ENCODE assay signal across 16 cellular contexts in the genomic region with DNA sequence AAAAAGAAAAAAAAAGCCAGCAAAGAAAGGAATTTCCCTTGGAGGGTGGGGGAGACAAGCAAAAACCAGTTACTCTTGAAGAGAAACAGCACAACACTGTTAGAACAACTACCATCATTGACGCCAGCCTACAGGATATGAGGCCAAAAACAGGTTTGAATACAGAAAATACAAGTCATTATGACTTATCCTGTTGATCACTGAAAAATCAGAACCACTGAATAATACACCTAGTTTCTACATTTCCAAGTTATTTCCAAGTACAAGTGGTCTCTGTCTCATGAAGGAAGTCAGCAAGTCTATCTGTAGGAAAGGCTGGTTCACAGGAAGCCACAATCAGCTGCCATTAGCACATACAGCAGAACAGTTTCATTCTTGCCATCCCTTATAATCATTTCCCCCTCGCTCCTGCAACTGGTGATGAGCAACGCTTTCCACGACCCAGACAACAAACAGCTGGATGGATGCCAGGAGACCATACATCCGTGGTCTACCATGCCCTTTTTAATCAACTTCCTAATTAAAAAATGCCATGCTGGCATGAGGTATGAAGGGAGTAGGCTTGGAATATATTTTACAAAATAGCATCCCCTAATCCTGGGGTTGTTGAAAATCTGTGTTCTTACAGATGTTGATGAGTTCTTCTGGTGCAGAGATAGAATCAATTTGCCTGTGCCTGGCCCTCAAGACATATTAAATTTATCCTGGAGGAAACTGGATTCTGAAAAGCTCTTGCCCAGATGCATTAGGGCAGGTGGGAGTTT. TPM values are rescaled to one million over a fixed set of nuclear protein-coding genes. Genes with fewer than 3 reads are reported as not detected.
DNase-seq lines count a peak whose midpoint lies in the region; ATAC-seq and TF ChIP-seq lines count a peak whose summit lies in the region.
"Had no signal": no experiment of that assay in that cellular context is flagged by ENCODE, and none has a peak within 500 bp of the region (broad histone marks: within the 10 kb centered on the region; RNA-seq: fewer than 3 reads in every experiment).

No MANE protein-coding gene starts in this region.

- H3K79me2 ChIP-seq in SK-N-SH (ENCODE audit: insufficient read depth) (no peaks in the 10 kb centered on the region), neural cell (replicated peaks; ENCODE audit: insufficient read depth, low read length) (peaks cover 93% of the 10 kb centered on the region)

- CTCF ChIA-PET in SK-N-SH (lab: Yijun Ruan, JAX), result interaction anchor here (0.7 to 5.5 kb wide), 5 partner anchors 11 to 465 kb away, joined by 3 to 34 read pairs (median 4); a partner anchor contains a TSS

- no peak overlapping the region for H3K9ac ChIP-seq in SK-N-SH
- H3K9ac ChIP-seq in neural cell (ENCODE audit: low read length), result no peak overlapping the region

- H3K9me3 ChIP-seq in SK-N-SH (no peaks in the 10 kb centered on the region), neural cell (ENCODE audit: low read length) (no peaks in the 10 kb centered on the region)
- H3K9me3 ChIP-seq: Caco-2 had no signal

- TF ChIP-seq CTCF in SK-N-SH (IDR thresholded peaks at IDR 0.05) (no peak), neural cell (IDR thresholded peaks at IDR 0.05; ENCODE audit: poor library complexity, severe bottlenecking) (no peak)

- 5% methylated on average over 5 of the region's 5 CpGs for WGBS in SK-N-SH (ENCODE audit: low lambda C conversion rate)

- H3K27me3 ChIP-seq in SK-N-SH (ENCODE audit: insufficient read depth) (no peaks in the 10 kb centered on the region), neural cell (ENCODE audit: insufficient read depth, low read depth, low read length) (no peaks in the 10 kb centered on the region)

- H3F3A ChIP-seq in SK-N-SH (replicated peaks; ENCODE audit: insufficient read depth) (no peaks in the 10 kb centered on the region), neural cell (ENCODE audit: insufficient read depth, low read length, poor library complexity, severe bottlenecking) (peaks cover 7% of the 10 kb centered on the region)

- peak; percentile 66 to 69 for DNase-seq in NCI-H2081 (lab: John Stamatoyannopoulos, UW)
- no peak for DNase-seq in NCI-H2081 treated with DMSO at 0.1 percent for 48 hours (lab: John Stamatoyannopoulos, UW)
- DNase-seq in NCI-H1694 (lab: John Stamatoyannopoulos, UW), result peak; percentile 93
- peak; percentile 71 for DNase-seq in SK-N-SH
- DNase-seq: Caco-2, DMS53, GOT3, NCI-H1436, NCI-H446 treated with DMSO at 0.1 percent for 48 hours, SHP77 treated with DMSO at 0.1 percent for 48 hours had no signal

- TF ChIP-seq RAD21 in SK-N-SH (IDR thresholded peaks at IDR 0.05; ENCODE audit: low read length), result peak; percentile 24; the same call in 1 of the 2 replicates
- no peak for TF ChIP-seq RAD21 in neural cell (conservative IDR thresholded peaks at IDR 0.05)

- no peak overlapping the region for H3K4me2 ChIP-seq in SK-N-SH
- H3K4me2 ChIP-seq in neural cell (ENCODE audit: low read length), result no peak overlapping the region

- H4K20me1 ChIP-seq in SK-N-SH (ENCODE audit: insufficient read depth) (no peaks in the 10 kb centered on the region), neural cell (ENCODE audit: insufficient read depth) (no peaks in the 10 kb centered on the region)

- ATAC-seq in GM21360 (IDR thresholded peaks at IDR 0.05; ENCODE audit: unreplicated experiment), result no peak
- no peak for ATAC-seq in GM21576 (IDR thresholded peaks at IDR 0.05; ENCODE audit: unreplicated experiment)
- no peak for ATAC-seq in GM19395 (IDR thresholded peaks at IDR 0.05; ENCODE audit: unreplicated experiment)

- H3K4me3 ChIP-seq in SK-N-SH (ENCODE audit: low read depth in 2 of 2, low read length in 1 of 2) (peak overlapping the region in 1 of 2 experiments; percentile 32; a peak in 1 of 4 replicates), neural cell (ENCODE audit: low read length) (peak overlapping the region; percentile 73)

- H2AFZ ChIP-seq in SK-N-SH (ENCODE audit: low read depth) (no peak overlapping the region), neural cell (ENCODE audit: low read depth, low read length) (no peak overlapping the region)

- H3K4me1 ChIP-seq in SK-N-SH (ENCODE audit: control insufficient read depth in 1 of 2, insufficient read depth in 2 of 2, low read depth in 1 of 2, low read length in 1 of 2), result peaks cover 0 to 39% of the 10 kb centered on the region in 2 experiments; a peak in 2 of 4 replicates
- H3K4me1 ChIP-seq: Caco-2 had no signal

- peak in 1 of 2 experiments; percentile 26; a peak in 1 of 4 replicates for TF ChIP-seq EP300 in SK-N-SH (IDR thresholded peaks at IDR 0.05; ENCODE audit: borderline replicate concordance in 1 of 2, low read depth in 1 of 2, low read length in 1 of 2)
- TF ChIP-seq EP300 in neural cell (conservative IDR thresholded peaks at IDR 0.05; ENCODE audit: poor library complexity, severe bottlenecking), result no peak

- H3K27ac ChIP-seq in SK-N-SH (ENCODE audit: low read depth in 2 of 2, low read length in 1 of 2), result peak overlapping the region in 1 of 2 experiments; percentile 100; a peak in 2 of 4 replicates
- no peak overlapping the region for H3K27ac ChIP-seq in neural cell (ENCODE audit: low read length)

- POLR2A ChIA-PET in SK-N-SH (lab: Yijun Ruan, JAX), result interaction anchor here (0.5 to 2.9 kb wide), 6 partner anchors 11 to 1268 kb away, joined by 3 to 37 read pairs (median 4); a partner anchor contains a TSS

- H3K9me2 ChIP-seq in SK-N-SH (no peaks in the 10 kb centered on the region), neural cell (ENCODE audit: insufficient read depth, low read length) (no peaks in the 10 kb centered on the region)

- peaks cover 0 to 6% of the 10 kb centered on the region in 2 experiments for H3K36me3 ChIP-seq in SK-N-SH (replicated peaks in 1 of 2; ENCODE audit: control insufficient read depth in 1 of 2, insufficient read depth in 2 of 2, low read length in 1 of 2)
- H3K36me3 ChIP-seq in neural cell (ENCODE audit: insufficient read depth, low read length), result no peaks in the 10 kb centered on the region

TF ChIP-seq in SK-N-SH, 30 proteins besides CTCF, POLR2A, EP300 and RAD21 (continues in another document):
- no peak for TF ChIP-seq TAF1 (IDR thresholded peaks at IDR 0.05; ENCODE audit: borderline replicate concordance, low read depth, low read length)
- TF ChIP-seq YY1 (IDR thresholded peaks at IDR 0.05; ENCODE audit: low read depth), result no peak
- no peak for TF ChIP-seq CHD2 (IDR thresholded peaks at IDR 0.05; ENCODE audit: low read length, partially characterized antibody)
- TF ChIP-seq, protein P1, sequence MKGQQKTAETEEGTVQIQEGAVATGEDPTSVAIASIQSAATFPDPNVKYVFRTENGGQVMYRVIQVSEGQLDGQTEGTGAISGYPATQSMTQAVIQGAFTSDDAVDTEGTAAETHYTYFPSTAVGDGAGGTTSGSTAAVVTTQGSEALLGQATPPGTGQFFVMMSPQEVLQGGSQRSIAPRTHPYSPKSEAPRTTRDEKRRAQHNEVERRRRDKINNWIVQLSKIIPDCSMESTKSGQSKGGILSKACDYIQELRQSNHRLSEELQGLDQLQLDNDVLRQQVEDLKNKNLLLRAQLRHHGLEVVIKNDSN (IDR thresholded peaks at IDR 0.05; ENCODE audit: borderline replicate concordance, low read depth), result no peak
- no peak for TF ChIP-seq TCF12 (IDR thresholded peaks at IDR 0.05)
- peak; percentile 72; the same call in 1 of the 2 replicates for TF ChIP-seq GATA2 (CRISPR knock-in tag; IDR thresholded peaks at IDR 0.05)
- TF ChIP-seq RCOR1 (IDR thresholded peaks at IDR 0.05; ENCODE audit: low read length), result peak; percentile 11; the same call in 1 of the 2 replicates
- TF ChIP-seq SMC3 (IDR thresholded peaks at IDR 0.05; ENCODE audit: low read depth, low read length), result no peak
- no peak for TF ChIP-seq NRF1 (IDR thresholded peaks at IDR 0.05; ENCODE audit: low read depth, low read length)
- TF ChIP-seq FOSL2 (IDR thresholded peaks at IDR 0.05; ENCODE audit: borderline replicate concordance, low read depth), result no peak
- no peak for TF ChIP-seq POLR2AphosphoS5 (IDR thresholded peaks at IDR 0.05; ENCODE audit: low read depth, low read length)

TF ChIP-seq in neural cell, 6 proteins besides CTCF, POLR2A, EP300 and RAD21:
- TF ChIP-seq MXI1 (conservative IDR thresholded peaks at IDR 0.05; ENCODE audit: poor library complexity, severe bottlenecking) (no peak), POLR2AphosphoS5 (IDR thresholded peaks at IDR 0.05) (no peak), EZH2 (IDR thresholded peaks at IDR 0.05; ENCODE audit: borderline replicate concordance, insufficient read depth, low read length, poor library complexity, severe bottlenecking) (no peak), SMC3 (conservative IDR thresholded peaks at IDR 0.05; ENCODE audit: poor library complexity) (no peak), TAF1 (IDR thresholded peaks at IDR 0.05; ENCODE audit: low read depth) (no peak)
- TF ChIP-seq, protein P2, sequence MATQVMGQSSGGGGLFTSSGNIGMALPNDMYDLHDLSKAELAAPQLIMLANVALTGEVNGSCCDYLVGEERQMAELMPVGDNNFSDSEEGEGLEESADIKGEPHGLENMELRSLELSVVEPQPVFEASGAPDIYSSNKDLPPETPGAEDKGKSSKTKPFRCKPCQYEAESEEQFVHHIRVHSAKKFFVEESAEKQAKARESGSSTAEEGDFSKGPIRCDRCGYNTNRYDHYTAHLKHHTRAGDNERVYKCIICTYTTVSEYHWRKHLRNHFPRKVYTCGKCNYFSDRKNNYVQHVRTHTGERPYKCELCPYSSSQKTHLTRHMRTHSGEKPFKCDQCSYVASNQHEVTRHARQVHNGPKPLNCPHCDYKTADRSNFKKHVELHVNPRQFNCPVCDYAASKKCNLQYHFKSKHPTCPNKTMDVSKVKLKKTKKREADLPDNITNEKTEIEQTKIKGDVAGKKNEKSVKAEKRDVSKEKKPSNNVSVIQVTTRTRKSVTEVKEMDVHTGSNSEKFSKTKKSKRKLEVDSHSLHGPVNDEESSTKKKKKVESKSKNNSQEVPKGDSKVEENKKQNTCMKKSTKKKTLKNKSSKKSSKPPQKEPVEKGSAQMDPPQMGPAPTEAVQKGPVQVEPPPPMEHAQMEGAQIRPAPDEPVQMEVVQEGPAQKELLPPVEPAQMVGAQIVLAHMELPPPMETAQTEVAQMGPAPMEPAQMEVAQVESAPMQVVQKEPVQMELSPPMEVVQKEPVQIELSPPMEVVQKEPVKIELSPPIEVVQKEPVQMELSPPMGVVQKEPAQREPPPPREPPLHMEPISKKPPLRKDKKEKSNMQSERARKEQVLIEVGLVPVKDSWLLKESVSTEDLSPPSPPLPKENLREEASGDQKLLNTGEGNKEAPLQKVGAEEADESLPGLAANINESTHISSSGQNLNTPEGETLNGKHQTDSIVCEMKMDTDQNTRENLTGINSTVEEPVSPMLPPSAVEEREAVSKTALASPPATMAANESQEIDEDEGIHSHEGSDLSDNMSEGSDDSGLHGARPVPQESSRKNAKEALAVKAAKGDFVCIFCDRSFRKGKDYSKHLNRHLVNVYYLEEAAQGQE (IDR thresholded peaks at IDR 0.05; ENCODE audit: borderline replicate concordance), result no peak

RNA-seq across cellular contexts. Expression of a gene that starts 10.4 kb away (rescaled TPM):
- 0.20 and 1.2 TPM in 2 replicates for polyA plus RNA-seq in SK-N-SH (2012; rRNA removed)
- 0.80 and 1.00 TPM in 2 replicates for polyA plus RNA-seq in SK-N-SH (2012; cell fraction: cytosol; rRNA removed)
- 1.5 and 2.2 TPM in 2 replicates for polyA plus RNA-seq in SK-N-SH (2012; cell fraction: nucleus; rRNA removed)
- polyA plus RNA-seq in neural cell, result 92.1 and 103 TPM in 2 replicates
- 295 and 369 TPM in 2 replicates for polyA minus RNA-seq in neural cell
- polyA plus RNA-seq: CD14-positive monocyte, IgD-negative memory B cell had no signal

Comparison
In these comparisons a context has a peak if more than half of its experiments do, and no peak if none do; other contexts are left out.
1. RNA of a gene that starts 10.4 kb away (polyA plus RNA-seq): 92.1 to 103 TPM in neural cell; 0.20 to 2.2 TPM in SK-N-SH; every median in the first group is over 10 times any median in the second.